Comparison of ENCODE assay signal across 15 cellular contexts in genomic region chr3:110650752-110651151, GRCh38.
DNase-seq lines count a peak whose midpoint lies in the region; ATAC-seq and TF ChIP-seq lines count a peak whose summit lies in the region.
"Had no signal": no experiment of that assay in that cellular context is flagged by ENCODE, and none has a peak within 500 bp of the region (broad histone marks: within the 10 kb centered on the region; RNA-seq: fewer than 3 reads in every experiment).

No MANE protein-coding gene starts in this region.

- H3K4me3 Mint-ChIP-seq in chondrocyte (ENCODE audit: unreplicated experiment) (no peak overlapping the region), mesothelial cell of epicardium (no peak overlapping the region)
- H3K4me3 Mint-ChIP-seq in activated T-cell treated with anti-CD3 and anti-CD28 coated beads, Interleukin-2, amount 50 U/mL, for 72 hours: no peak overlapping the region
- H3K4me3 Mint-ChIP-seq in activated naive CD4-positive, alpha-beta T cell treated with anti-CD3 and anti-CD28 coated beads, Interleukin-2, amount 10 ng/mL, durations not matched to agents 7 days and 5 days: no peak overlapping the region
- H3K4me3 Mint-ChIP-seq: B cell; CD4-positive, CD25-positive, alpha-beta regulatory T cell had no signal

- H3K36me3 Mint-ChIP-seq in chondrocyte (ENCODE audit: low read depth): no peaks in the 10 kb centered on the region
- no peaks in the 10 kb centered on the region for H3K36me3 Mint-ChIP-seq in mesothelial cell of epicardium
- H3K36me3 Mint-ChIP-seq in activated T-cell treated with anti-CD3 and anti-CD28 coated beads, Interleukin-2, amount 50 U/mL, for 72 hours (ENCODE audit: insufficient read depth in 2 of 2): no peaks in the 10 kb centered on the region
- no peaks in the 10 kb centered on the region for H3K36me3 Mint-ChIP-seq in activated naive CD4-positive, alpha-beta T cell treated with anti-CD3 and anti-CD28 coated beads, Interleukin-2, amount 10 ng/mL, durations not matched to agents 7 days and 5 days
- H3K36me3 Mint-ChIP-seq: CD4-positive, CD25-positive, alpha-beta regulatory T cell had no signal

- TF ChIP-seq CTCF in chondrocyte (IDR thresholded peaks at IDR 0.05): no peak
- TF ChIP-seq CTCF in mesothelial cell of epicardium (IDR thresholded peaks at IDR 0.05; ENCODE audit: unreplicated experiment): no peak

- no peaks in the 10 kb centered on the region for H3K27me3 Mint-ChIP-seq in chondrocyte (ENCODE audit: low read depth)
- H3K27me3 Mint-ChIP-seq in mesothelial cell of epicardium (ENCODE audit: low read depth): no peaks in the 10 kb centered on the region
- H3K27me3 Mint-ChIP-seq in activated T-cell treated with anti-CD3 and anti-CD28 coated beads, Interleukin-2, amount 50 U/mL, for 72 hours (ENCODE audit: low read depth): no peaks in the 10 kb centered on the region
- H3K27me3 Mint-ChIP-seq in activated naive CD4-positive, alpha-beta T cell treated with anti-CD3 and anti-CD28 coated beads, Interleukin-2, amount 10 ng/mL, durations not matched to agents 7 days and 5 days: no peaks in the 10 kb centered on the region
- H3K27me3 Mint-ChIP-seq: B cell had no signal

- H3K9me3 Mint-ChIP-seq in chondrocyte (ENCODE audit: low read depth) (no peaks in the 10 kb centered on the region), mesothelial cell of epicardium (no peaks in the 10 kb centered on the region)
- H3K9me3 Mint-ChIP-seq in activated T-cell treated with anti-CD3 and anti-CD28 coated beads, Interleukin-2, amount 50 U/mL, for 72 hours: no peaks in the 10 kb centered on the region
- no peaks in the 10 kb centered on the region for H3K9me3 Mint-ChIP-seq in activated naive CD4-positive, alpha-beta T cell treated with anti-CD3 and anti-CD28 coated beads, Interleukin-2, amount 10 ng/mL, durations not matched to agents 7 days and 5 days

- CTCF ChIA-PET in activated naive CD4-positive, alpha-beta T cell treated with anti-CD3 and anti-CD28 coated beads, Interleukin-2, amount 10 ng/mL, durations not matched to agents 7 days and 5 days (lab: Charles Lee): no interaction called here

- peak overlapping the region; percentile 3 for H3K27ac Mint-ChIP-seq in chondrocyte (ENCODE audit: unreplicated experiment)
- peak overlapping the region; percentile 49 for H3K27ac Mint-ChIP-seq in mesothelial cell of epicardium
- H3K27ac Mint-ChIP-seq in activated T-cell treated with anti-CD3 and anti-CD28 coated beads, Interleukin-2, amount 50 U/mL, for 72 hours: no peak overlapping the region
- no peak overlapping the region for H3K27ac Mint-ChIP-seq in activated naive CD4-positive, alpha-beta T cell treated with anti-CD3 and anti-CD28 coated beads, Interleukin-2, amount 10 ng/mL, durations not matched to agents 7 days and 5 days
- H3K27ac Mint-ChIP-seq: B cell; CD4-positive, CD25-positive, alpha-beta regulatory T cell had no signal

- H3K4me1 Mint-ChIP-seq in chondrocyte (ENCODE audit: low read depth): peaks cover 7% of the 10 kb centered on the region
- peaks cover 41% of the 10 kb centered on the region for H3K4me1 Mint-ChIP-seq in mesothelial cell of epicardium
- no peaks in the 10 kb centered on the region for H3K4me1 Mint-ChIP-seq in activated T-cell treated with anti-CD3 and anti-CD28 coated beads, Interleukin-2, amount 50 U/mL, for 72 hours (ENCODE audit: low read depth)
- no peaks in the 10 kb centered on the region for H3K4me1 Mint-ChIP-seq in activated naive CD4-positive, alpha-beta T cell treated with anti-CD3 and anti-CD28 coated beads, Interleukin-2, amount 10 ng/mL, durations not matched to agents 7 days and 5 days
- H3K4me1 Mint-ChIP-seq: CD4-positive, CD25-positive, alpha-beta regulatory T cell had no signal

- ATAC-seq in activated T-cell treated with anti-CD3 and anti-CD28 coated beads, Interleukin-2, amount 50 U/mL, for 72 hours (replicated peaks in 1 of 2): no peak

- peak; percentile 48 for DNase-seq in H4 (ENCODE audit: low spot score)
- peak; percentile 29 for DNase-seq in NCI-H748 treated with DMSO at 0.1 percent for 48 hours (lab: John Stamatoyannopoulos, UW)
- no peak for DNase-seq in chondrocyte (ENCODE audit: low spot score)
- no peak for DNase-seq in mesothelial cell of epicardium (ENCODE audit: low spot score in 2 of 2, unreplicated experiment in 2 of 2)
- no peak for DNase-seq in AML-193 (lab: John Stamatoyannopoulos, UW)
- no peak for DNase-seq in activated T-cell treated with anti-CD3 and anti-CD28 coated beads, Interleukin-2, amount 50 U/mL, for 72 hours
- DNase-seq in activated naive CD4-positive, alpha-beta T cell treated with anti-CD3 and anti-CD28 coated beads, Interleukin-2, amount 10 ng/mL, durations not matched to agents 7 days and 5 days: no peak
- DNase-seq: Calu3; CD4-positive, CD25-positive, alpha-beta regulatory T cell; DMS79; KBM-7; NCI-H146; NCI-H345; NCI-H526 had no signal

Comparison
In these comparisons a context has a peak if more than half of its experiments do, and no peak if none do; other contexts are left out.
1. DNase-seq: peak in H4 (single experiment) and NCI-H748 treated with DMSO at 0.1 percent for 48 hours (single experiment); none in chondrocyte (single experiment), mesothelial cell of epicardium (0 of 2), AML-193 (0 of 2), activated T-cell treated with anti-CD3 and anti-CD28 coated beads, Interleukin-2, amount 50 U/mL, for 72 hours (0 of 2) and activated naive CD4-positive, alpha-beta T cell treated with anti-CD3 and anti-CD28 coated beads, Interleukin-2, amount 10 ng/mL, durations not matched to agents 7 days and 5 days (single experiment).
2. H3K27ac Mint-ChIP-seq: peak in chondrocyte (single experiment) and mesothelial cell of epicardium (single experiment); none in activated T-cell treated with anti-CD3 and anti-CD28 coated beads, Interleukin-2, amount 50 U/mL, for 72 hours (single experiment) and activated naive CD4-positive, alpha-beta T cell treated with anti-CD3 and anti-CD28 coated beads, Interleukin-2, amount 10 ng/mL, durations not matched to agents 7 days and 5 days (single experiment).